ENCODE assay signal across 9 cellular contexts in genomic region chr3:139520028-139520737, GRCh38. TPM values are rescaled to one million over a fixed set of nuclear protein-coding genes. Genes with fewer than 3 reads are reported as not detected.
A peak's percentile ranks its signal among the peaks of the same experiment; 100 is the strongest.
DNase-seq lines count a peak whose midpoint lies in the region; ATAC-seq and TF ChIP-seq lines count a peak whose summit lies in the region.
"Had no signal": no experiment of that assay in that cellular context is flagged by ENCODE, and none has a peak within 500 bp of the region (broad histone marks: within the 10 kb centered on the region; RNA-seq: fewer than 3 reads in every experiment).

No MANE protein-coding gene starts in this region.

- H3K4me2 ChIP-seq in DOHH2 (ENCODE audit: low read length) = no peak overlapping the region

- H3K4me1 ChIP-seq in DOHH2 (ENCODE audit: control insufficient read depth, low read length) = peaks cover 13% of the 10 kb centered on the region

- H4K20me1 ChIP-seq in DOHH2 (ENCODE audit: control insufficient read depth, insufficient read depth, low read depth, low read length) = no peaks in the 10 kb centered on the region

- peak; percentile 48 for DNase-seq in HT-29 (ENCODE audit: low spot score)
- DNase-seq in astrocyte of the cerebellum (ENCODE audit: low read depth) = no peak
- DNase-seq in medulla oblongata (ENCODE audit: extremely low spot score) = peak; percentile 53
- no peak for DNase-seq in NCI-H2029 treated with DMSO at 0.1 percent for 48 hours (lab: John Stamatoyannopoulos, UW)
- no peak for DNase-seq in ureter (ENCODE audit: low spot score)

- H3K79me2 ChIP-seq in DOHH2 (ENCODE audit: control insufficient read depth, low read length) = no peaks in the 10 kb centered on the region

- TF ChIP-seq CTCF in DOHH2 (IDR thresholded peaks at IDR 0.05; ENCODE audit: low read depth, low read length, poor library complexity, severe bottlenecking) = peak; percentile 66
- peak; percentile 37 for TF ChIP-seq CTCF in astrocyte of the cerebellum (IDR thresholded peaks at IDR 0.05; ENCODE audit: low read depth, low read length, missing control alignments)

- H3K9me3 ChIP-seq in DOHH2 (ENCODE audit: control insufficient read depth, insufficient read depth, low read length) = no peaks in the 10 kb centered on the region

- H3F3A ChIP-seq in DOHH2 (ENCODE audit: control insufficient read depth, insufficient read depth) = no peaks in the 10 kb centered on the region

- no peak overlapping the region for H3K27ac ChIP-seq in DOHH2 (ENCODE audit: low read depth, low read length)

- ATAC-seq in HG02642 (IDR thresholded peaks at IDR 0.05; ENCODE audit: poor library complexity, unreplicated experiment) (no peak), GM21515 (IDR thresholded peaks at IDR 0.05; ENCODE audit: unreplicated experiment) (no peak)

- H3K36me3 ChIP-seq in DOHH2 (ENCODE audit: control insufficient read depth, low read length) = no peaks in the 10 kb centered on the region

- no peaks in the 10 kb centered on the region for H3K9me2 ChIP-seq in DOHH2 (replicated peaks; ENCODE audit: control insufficient read depth, low read length)

- no peak overlapping the region for H3K4me3 ChIP-seq in DOHH2 (ENCODE audit: low read length)
- H3K4me3 ChIP-seq in astrocyte of the cerebellum (ENCODE audit: low read depth, low read length) = no peak overlapping the region

- in situ Hi-C loops in astrocyte of the cerebellum (cut with HindIII; ENCODE audit: low sequenced_read_pairs) = no loop called here

- no peaks in the 10 kb centered on the region for H3K27me3 ChIP-seq in DOHH2 (ENCODE audit: control insufficient read depth, low read length)

RNA-seq across cellular contexts. Expression of gene RBP1, which starts 19.4 kb away (rescaled TPM):
- total RNA-seq in HT-29 (2014; rRNA removed; shearing (Covaris generic)) = not detected in 2 replicates
- 33.0 TPM for total RNA-seq in ureter
- total RNA-seq: LHCN-M2 had no signal

RNA-seq across cellular contexts. Expression of gene RBP2, which starts 43.9 kb away (rescaled TPM):
- total RNA-seq in HT-29 (2014; rRNA removed; shearing (Covaris generic)) = not detected in 2 replicates
- total RNA-seq in ureter = not detected
- total RNA-seq: LHCN-M2 had no signal

Comparison
In these comparisons a context has a peak if more than half of its experiments do, and no peak if none do; other contexts are left out.
1. DNase-seq: peak in HT-29 (single experiment) and medulla oblongata (single experiment); none in astrocyte of the cerebellum (single experiment), NCI-H2029 treated with DMSO at 0.1 percent for 48 hours (single experiment) and ureter (single experiment).
2. RNA of gene RBP1, which starts 19.4 kb away (total RNA-seq): 33.0 TPM in ureter (single experiment); not detected in HT-29; every median in the first group is over 10 times any median in the second.